ENCODE assay signal across 16 cellular contexts in the genomic region with DNA sequence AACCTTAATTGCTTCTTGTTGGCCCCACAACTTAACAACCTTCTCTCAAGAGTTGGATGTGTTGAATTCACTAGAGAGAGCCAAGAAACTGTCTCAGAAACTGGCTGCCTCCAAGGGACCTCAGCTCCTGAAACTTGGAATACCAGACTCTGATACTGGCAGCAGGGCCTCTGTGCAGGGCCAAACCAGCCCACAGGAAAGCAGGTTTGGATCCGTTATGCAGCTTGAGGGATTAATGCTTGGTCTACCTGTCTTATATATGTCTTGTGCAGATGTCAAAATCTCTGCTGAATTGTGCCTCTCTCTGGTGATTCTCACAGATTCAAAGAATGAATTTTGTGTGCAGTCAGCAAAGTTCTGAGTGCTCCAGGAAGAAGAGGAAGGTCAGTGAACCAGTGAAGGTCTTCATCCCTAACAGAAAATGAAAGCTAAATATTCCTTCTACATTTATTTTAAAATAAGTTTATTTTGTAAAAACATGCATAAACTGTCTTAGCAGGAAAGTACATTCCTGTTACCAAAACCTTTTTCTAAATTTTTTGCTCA.
DNase-seq lines count a peak whose midpoint lies in the region; ATAC-seq and TF ChIP-seq lines count a peak whose summit lies in the region.
"Had no signal": no experiment of that assay in that cellular context is flagged by ENCODE, and none has a peak within 500 bp of the region (broad histone marks: within the 10 kb centered on the region; RNA-seq: fewer than 3 reads in every experiment).

No MANE protein-coding gene starts in this region.

- H4K91ac ChIP-seq in H9 (ENCODE audit: insufficient read length, low read depth, low read length), result no peak overlapping the region

- H3K27ac Mint-ChIP-seq in H9, result no peak overlapping the region
- H3K27ac Mint-ChIP-seq in activated T-helper 17 cell treated with anti-CD3 and anti-CD28 coated beads, Interleukin-2, amount 50 U/mL, for 72 hours, result peak overlapping the region; percentile 53

- no peak for DNase-seq in H9
- DNase-seq in right lobe of liver, result no peak
- no peak for DNase-seq in activated CD4-positive, CD25-positive, alpha-beta regulatory T cell treated with anti-CD3 and anti-CD28 coated beads, Interleukin-2, amount 50 U/mL, for 72 hours
- DNase-seq in right cardiac atrium, result no peak
- DNase-seq: left colon; midbrain; NCI-H1417 treated with DMSO at 0.1 percent for 48 hours; NCI-H526; retina; SHP77; stimulated activated CD4-positive, alpha-beta T cell treated with anti-CD3 and anti-CD28 coated beads, Interleukin-15, amount 100 ng/mL, for 24 hours had no signal

- H3K9me3 ChIP-seq in H9 (ENCODE audit: control insufficient read depth, low read depth, low read length) (no peaks in the 10 kb centered on the region), right lobe of liver (no peaks in the 10 kb centered on the region), right cardiac atrium (ENCODE audit: control insufficient read depth, low read length) (no peaks in the 10 kb centered on the region)
- H3K9me3 ChIP-seq: thoracic aorta had no signal

- no peaks in the 10 kb centered on the region for H3K23me2 ChIP-seq in H9 (ENCODE audit: insufficient read length, low read depth, low read length, poor library complexity, severe bottlenecking)

- no peak overlapping the region for H3K4ac ChIP-seq in H9 (ENCODE audit: low read depth, low read length)

- peaks cover 6 to 8% of the 10 kb centered on the region in 2 experiments; a peak in 3 of 4 replicates for H3K4me1 Mint-ChIP-seq in H9
- peaks cover 22% of the 10 kb centered on the region for H3K4me1 Mint-ChIP-seq in activated T-helper 17 cell treated with anti-CD3 and anti-CD28 coated beads, Interleukin-2, amount 50 U/mL, for 72 hours
- H3K4me1 Mint-ChIP-seq: central memory CD8-positive, alpha-beta T cell had no signal

- H2BK120ac ChIP-seq in H9 (ENCODE audit: low read depth, low read length, poor library complexity, severe bottlenecking), result no peak overlapping the region

- H4K20me1 ChIP-seq in H9 (ENCODE audit: control insufficient read depth, insufficient read depth, insufficient read length), result no peaks in the 10 kb centered on the region

- H3T11ph ChIP-seq in H9 (ENCODE audit: low read length), result no peak overlapping the region

- H3K27me3 ChIP-seq in ACC112 (ENCODE audit: insufficient read depth, low read length) (no peaks in the 10 kb centered on the region), H9 (ENCODE audit: insufficient read depth, low read length) (no peaks in the 10 kb centered on the region), right lobe of liver (no peaks in the 10 kb centered on the region), right cardiac atrium (ENCODE audit: control insufficient read depth, insufficient read depth) (no peaks in the 10 kb centered on the region)

- peak overlapping the region; percentile 6 for H2AFZ ChIP-seq in ACC112 (ENCODE audit: low read length, unreplicated experiment)
- H2AFZ ChIP-seq in H9 (ENCODE audit: low read length), result peak overlapping the region; percentile 24

- H3K27me3 Mint-ChIP-seq in H9 (ENCODE audit: low read depth), result peaks cover 4% of the 10 kb centered on the region
- no peaks in the 10 kb centered on the region for H3K27me3 Mint-ChIP-seq in activated T-helper 17 cell treated with anti-CD3 and anti-CD28 coated beads, Interleukin-2, amount 50 U/mL, for 72 hours
- H3K27me3 Mint-ChIP-seq: central memory CD8-positive, alpha-beta T cell had no signal

- no peaks in the 10 kb centered on the region for H3K79me2 ChIP-seq in ACC112 (ENCODE audit: control insufficient read depth, insufficient read depth, low read length, unreplicated experiment)
- H3K79me2 ChIP-seq in H9 (ENCODE audit: insufficient read depth, low read length), result no peaks in the 10 kb centered on the region

- intact Hi-C loops in right lobe of liver (cut with DNase I), result no loop called here
- intact Hi-C loops in right cardiac atrium (cut with DNase I), result loop anchor here in 1 of 4 donors (10.0 kb wide), 1 partner anchor 61 kb away; no protein-coding TSS in a partner anchor

- H3K4me2 ChIP-seq in H9 (ENCODE audit: insufficient read depth, insufficient read length, low read length), result no peak overlapping the region

- H3K27ac ChIP-seq in ACC112 (ENCODE audit: low read depth, low read length) (no peak overlapping the region), H9 (ENCODE audit: insufficient read length, low read depth, low read length) (peak overlapping the region; percentile 9), right lobe of liver (no peak overlapping the region), right cardiac atrium (ENCODE audit: low read length) (no peak overlapping the region)
- H3K27ac ChIP-seq: thoracic aorta had no signal

- H3K4me3 ChIP-seq in ACC112 (ENCODE audit: low read depth, low read length) (no peak overlapping the region), right lobe of liver (no peak overlapping the region), right cardiac atrium (ENCODE audit: low read length) (no peak overlapping the region)
- H3K4me3 ChIP-seq: thoracic aorta had no signal

- no peak overlapping the region for H3K4me3 Mint-ChIP-seq in H9
- peak overlapping the region; percentile 55 for H3K4me3 Mint-ChIP-seq in activated T-helper 17 cell treated with anti-CD3 and anti-CD28 coated beads, Interleukin-2, amount 50 U/mL, for 72 hours
- H3K4me3 Mint-ChIP-seq: central memory CD8-positive, alpha-beta T cell had no signal

- H4K5ac ChIP-seq in H9 (ENCODE audit: insufficient read length, low read depth, low read length), result no peak overlapping the region

- no peak overlapping the region for H4K8ac ChIP-seq in H9 (replicated peaks; ENCODE audit: insufficient read length, low read depth, low read length)

- no peak overlapping the region for H3K23ac ChIP-seq in H9 (ENCODE audit: insufficient read length, low read depth, low read length)

- TF ChIP-seq CTCF in H9 (conservative IDR thresholded peaks at IDR 0.05) (no peak), right lobe of liver (IDR thresholded peaks at IDR 0.05) (no peak)

- no peak overlapping the region for H3K18ac ChIP-seq in H9 (ENCODE audit: insufficient read length, low read depth, low read length)

- H3K9me3 Mint-ChIP-seq in H9, result no peaks in the 10 kb centered on the region
- H3K9me3 Mint-ChIP-seq in activated T-helper 17 cell treated with anti-CD3 and anti-CD28 coated beads, Interleukin-2, amount 50 U/mL, for 72 hours, result no peaks in the 10 kb centered on the region
- H3K9me3 Mint-ChIP-seq: central memory CD8-positive, alpha-beta T cell had no signal

- H3K79me1 ChIP-seq in H9 (ENCODE audit: insufficient read depth, low read depth, low read length, poor library complexity, severe bottlenecking), result no peaks in the 10 kb centered on the region

- H3K36me3 Mint-ChIP-seq in H9 (ENCODE audit: insufficient read depth in 1 of 3, low read depth in 3 of 3), result no peaks in the 10 kb centered on the region
- H3K36me3 Mint-ChIP-seq in activated T-helper 17 cell treated with anti-CD3 and anti-CD28 coated beads, Interleukin-2, amount 50 U/mL, for 72 hours (ENCODE audit: low read depth), result no peaks in the 10 kb centered on the region

- H3K36me3 ChIP-seq in ACC112 (ENCODE audit: insufficient read depth, low read length) (no peaks in the 10 kb centered on the region), right lobe of liver (no peaks in the 10 kb centered on the region)
- H3K36me3 ChIP-seq: thoracic aorta had no signal

- no peak overlapping the region for H3K56ac ChIP-seq in H9 (ENCODE audit: insufficient read length, low read depth, low read length)

- H2BK12ac ChIP-seq in H9 (ENCODE audit: insufficient read length, low read depth, low read length), result no peak overlapping the region

- no peak for TF ChIP-seq POLR2A in right lobe of liver (IDR thresholded peaks at IDR 0.05)

- H2BK20ac ChIP-seq in H9 (ENCODE audit: low read depth, low read length, poor library complexity, severe bottlenecking), result no peak overlapping the region

- H2BK5ac ChIP-seq in H9 (ENCODE audit: insufficient read length, low read length), result no peak overlapping the region

- no peak overlapping the region for H3K9ac ChIP-seq in H9 (ENCODE audit: extremely low read depth, insufficient read length, low read length)

- H3K4me1 ChIP-seq in ACC112 (ENCODE audit: control insufficient read depth, insufficient read depth, low read length, unreplicated experiment) (no peaks in the 10 kb centered on the region), H9 (ENCODE audit: insufficient read depth, low read length) (no peaks in the 10 kb centered on the region; the same call in 1 of the 2 replicates), right lobe of liver (no peaks in the 10 kb centered on the region), right cardiac atrium (ENCODE audit: control insufficient read depth, insufficient read depth, low read length) (peaks cover 1% of the 10 kb centered on the region)

- no peak overlapping the region for H2BK15ac ChIP-seq in H9 (ENCODE audit: low read depth, low read length)

- no peak overlapping the region for H3K14ac ChIP-seq in H9 (ENCODE audit: insufficient read depth, low read length)

- WGBS in H9 (ENCODE audit: extremely low coverage, insufficient read length, low lambda C conversion rate), result no CpG with 5 or more reads among the region's 1 CpG
- 50% methylated on average over 1 of the region's 1 CpG for WGBS in right lobe of liver (ENCODE audit: insufficient coverage, low coverage, low lambda C conversion rate, missing lambda C conversion rate)
- WGBS in right cardiac atrium, result 56% methylated on average over 1 of the region's 1 CpG

- no peak overlapping the region for H2AK5ac ChIP-seq in H9 (ENCODE audit: insufficient read length, low read length)

- ATAC-seq in activated T-helper 17 cell treated with anti-CD3 and anti-CD28 coated beads, Interleukin-2, amount 50 U/mL, for 72 hours (replicated peaks), result no peak
- peak in 3 of 4 donors; percentile 45 to 51 (median 49) for ATAC-seq in right lobe of liver
- no peak for ATAC-seq in right cardiac atrium
- no peak for ATAC-seq in activated CD4-positive, CD25-positive, alpha-beta regulatory T cell treated with anti-CD3 and anti-CD28 coated beads, Interleukin-2, amount 50 U/mL, for 24 hours
- ATAC-seq: left colon had no signal

Comparison
In these comparisons a context has a peak if more than half of its experiments do, and no peak if none do; other contexts are left out.
1. ATAC-seq: peak in right lobe of liver (3 of 4); none in activated T-helper 17 cell treated with anti-CD3 and anti-CD28 coated beads, Interleukin-2, amount 50 U/mL, for 72 hours (single experiment), right cardiac atrium (0 of 2) and activated CD4-positive, CD25-positive, alpha-beta regulatory T cell treated with anti-CD3 and anti-CD28 coated beads, Interleukin-2, amount 50 U/mL, for 24 hours (0 of 2).